Comparison of ENCODE assay signal across 8 cellular contexts in genomic region chr11:66291706-66292542, GRCh38. TPM values are rescaled to one million over a fixed set of nuclear protein-coding genes. Genes with fewer than 3 reads are reported as not detected.
DNase-seq lines count a peak whose midpoint lies in the region; ATAC-seq and TF ChIP-seq lines count a peak whose summit lies in the region.

TMEM151A (plus strand) TSS chr11:66291894; CDS start chr11:66292014, 120 bp downstream.

- H3K27me3 ChIP-seq in iPS-18a (ENCODE audit: control insufficient read depth, insufficient read depth, low read length) (peaks cover 34% of the 10 kb centered on the region), stomach (peaks cover 0 to 58% (median 19%) of the 10 kb centered on the region in 3 donors)

- WGBS in stomach, 5 donors = 1 to 4% (median 1%) methylated on average over 15 to 95 of the region's 95 CpGs

- POLR2A ChIA-PET in activated CD4-positive, alpha-beta T cell treated with anti-CD3 and anti-CD28 coated beads for 36 hours (lab: Charles Lee) = interaction anchor here (0.6 to 1.3 kb wide), 2 partner anchors 21 to 1337 kb away, joined by 3 read pairs; no protein-coding TSS in a partner anchor
- POLR2A ChIA-PET in activated CD8-positive, alpha-beta T cell treated with anti-CD3 and anti-CD28 coated beads for 36 hours (lab: Charles Lee) = interaction anchor here (0.8 to 1.5 kb wide), 2 partner anchors 9 kb away, joined by 3 to 5 read pairs; no protein-coding TSS in a partner anchor

- no peaks in the 10 kb centered on the region for H3K9me3 ChIP-seq in iPS-18a (ENCODE audit: control insufficient read depth, low read depth, low read length)
- no peaks in the 10 kb centered on the region for H3K9me3 ChIP-seq in stomach

- H3K4me1 Mint-ChIP-seq in activated CD4-positive, alpha-beta T cell treated with anti-CD3 and anti-CD28 coated beads for 36 hours = peaks cover 19% of the 10 kb centered on the region
- peaks cover 28% of the 10 kb centered on the region for H3K4me1 Mint-ChIP-seq in activated CD8-positive, alpha-beta T cell treated with anti-CD3 and anti-CD28 coated beads for 36 hours (ENCODE audit: low read depth)

- H3K36me3 Mint-ChIP-seq in activated CD4-positive, alpha-beta T cell treated with anti-CD3 and anti-CD28 coated beads for 36 hours (ENCODE audit: low read depth) = peaks cover 6% of the 10 kb centered on the region
- peaks cover 3% of the 10 kb centered on the region for H3K36me3 Mint-ChIP-seq in activated CD8-positive, alpha-beta T cell treated with anti-CD3 and anti-CD28 coated beads for 36 hours (ENCODE audit: low read depth)

- H3K4me3 Mint-ChIP-seq in activated CD4-positive, alpha-beta T cell treated with anti-CD3 and anti-CD28 coated beads for 36 hours = peak within 1 kb of the TSS; percentile 89
- peak within 1 kb of the TSS; percentile 85 for H3K4me3 Mint-ChIP-seq in activated CD8-positive, alpha-beta T cell treated with anti-CD3 and anti-CD28 coated beads for 36 hours

- H3K4me1 ChIP-seq in iPS-18a (ENCODE audit: control insufficient read depth, low read depth, low read length) = peaks cover 7% of the 10 kb centered on the region
- peaks cover 25 to 51% (median 45%) of the 10 kb centered on the region in 4 donors for H3K4me1 ChIP-seq in stomach

- CTCF ChIA-PET in activated CD4-positive, alpha-beta T cell treated with anti-CD3 and anti-CD28 coated beads for 36 hours (lab: Charles Lee) = interaction anchor here (0.8 to 4.6 kb wide), 5 partner anchors 9 to 126 kb away, joined by 3 to 23 read pairs (median 6); no protein-coding TSS in a partner anchor
- CTCF ChIA-PET in activated CD8-positive, alpha-beta T cell treated with anti-CD3 and anti-CD28 coated beads for 36 hours (lab: Charles Lee) = interaction anchor here (1.0 to 2.1 kb wide), 4 partner anchors 10 to 126 kb away, joined by 3 to 13 read pairs (median 8); no protein-coding TSS in a partner anchor

- TF ChIP-seq EP300 in stomach (IDR thresholded peaks at IDR 0.05) = no peak

- TF ChIP-seq CTCF in activated CD8-positive, alpha-beta T cell treated with anti-CD3 and anti-CD28 coated beads for 36 hours (IDR thresholded peaks at IDR 0.05) = no peak
- no peak for TF ChIP-seq CTCF in stomach (IDR thresholded peaks at IDR 0.05)
- TF ChIP-seq CTCF in GM10266 (IDR thresholded peaks at IDR 0.05; ENCODE audit: control insufficient read depth, insufficient read depth, low read depth, missing control alignments) = no peak

- H3K27ac Mint-ChIP-seq in activated CD4-positive, alpha-beta T cell treated with anti-CD3 and anti-CD28 coated beads for 36 hours = no peak within 1 kb of the TSS
- H3K27ac Mint-ChIP-seq in activated CD8-positive, alpha-beta T cell treated with anti-CD3 and anti-CD28 coated beads for 36 hours = no peak within 1 kb of the TSS

- peak within 1 kb of the TSS; percentile 44 for H3K4me3 ChIP-seq in iPS-18a (ENCODE audit: low read length)
- H3K4me3 ChIP-seq in stomach = peak within 1 kb of the TSS; percentile 54 to 69 (median 55)

- peak; percentile 58 for DNase-seq in activated CD4-positive, alpha-beta T cell treated with anti-CD3 and anti-CD28 coated beads for 36 hours
- no peak for DNase-seq in activated CD4-positive, alpha-beta T cell treated with anti-CD3 and anti-CD28 coated beads for 48 hours
- no peak for DNase-seq in activated CD8-positive, alpha-beta T cell treated with anti-CD3 and anti-CD28 coated beads for 36 hours
- DNase-seq in stomach (peak; percentile 44), NCI-H1048 (lab: John Stamatoyannopoulos, UW) (no peak), GM10266 (ENCODE audit: extremely low spot score) (no peak)

- H3K27me3 Mint-ChIP-seq in activated CD4-positive, alpha-beta T cell treated with anti-CD3 and anti-CD28 coated beads for 36 hours = peaks cover 8% of the 10 kb centered on the region
- H3K27me3 Mint-ChIP-seq in activated CD8-positive, alpha-beta T cell treated with anti-CD3 and anti-CD28 coated beads for 36 hours = peaks cover 17% of the 10 kb centered on the region

- no peaks in the 10 kb centered on the region for H3K9me3 Mint-ChIP-seq in activated CD4-positive, alpha-beta T cell treated with anti-CD3 and anti-CD28 coated beads for 36 hours (ENCODE audit: low read depth)
- H3K9me3 Mint-ChIP-seq in activated CD8-positive, alpha-beta T cell treated with anti-CD3 and anti-CD28 coated beads for 36 hours = no peaks in the 10 kb centered on the region

- no peak within 1 kb of the TSS for H3K27ac ChIP-seq in iPS-18a (ENCODE audit: low read length)
- H3K27ac ChIP-seq in stomach = peak within 1 kb of the TSS; percentile 50 to 72 (median 61)

- intact Hi-C loops in activated CD4-positive, alpha-beta T cell treated with anti-CD3 and anti-CD28 coated beads for 36 hours (cut with DNase I, micrococcal nuclease) = no loop called here
- intact Hi-C loops in activated CD8-positive, alpha-beta T cell treated with anti-CD3 and anti-CD28 coated beads for 36 hours (cut with micrococcal nuclease) = no loop called here
- intact Hi-C loops in stomach (cut with DNase I; ENCODE audit: low total_unique reads) = no loop called here

- TF ChIP-seq POLR2A in stomach (IDR thresholded peaks at IDR 0.05) = no peak

- no peak within 1 kb of the TSS for H3K9ac ChIP-seq in iPS-18a (ENCODE audit: low read length)

- ATAC-seq in activated CD4-positive, alpha-beta T cell treated with anti-CD3 and anti-CD28 coated beads for 36 hours = no peak
- ATAC-seq in activated CD8-positive, alpha-beta T cell treated with anti-CD3 and anti-CD28 coated beads for 36 hours = no peak
- ATAC-seq in HG02759 (IDR thresholded peaks at IDR 0.05; ENCODE audit: unreplicated experiment) = no peak

- H3K36me3 ChIP-seq in iPS-18a (ENCODE audit: control insufficient read depth, low read depth, low read length) (no peaks in the 10 kb centered on the region), stomach (peaks cover 0 to 3% (median 0%) of the 10 kb centered on the region in 4 donors)

RNA-seq across cellular contexts. Expression of gene TMEM151A, which starts in this region (rescaled TPM):
- not detected for total RNA-seq in activated CD4-positive, alpha-beta T cell treated with anti-CD3 and anti-CD28 coated beads for 36 hours
- not detected for total RNA-seq in activated CD8-positive, alpha-beta T cell treated with anti-CD3 and anti-CD28 coated beads for 36 hours
- total RNA-seq in stomach = 10 to 100 TPM in 2 of 5 donors, 1 to 10 TPM in 1, not detected in 2; 2.8 to 19.6 (median 18.3) TPM
- polyA plus RNA-seq in stomach = 1 to 10 TPM in 2 of 3 donors, under 1 TPM in 1; 0.46 to 2.8 (median 2.4) TPM

Comparison
In these comparisons a context has a peak if more than half of its experiments do, and no peak if none do; other contexts are left out.
1. Peak in DNase-seq in activated CD4-positive, alpha-beta T cell treated with anti-CD3 and anti-CD28 coated beads for 36 hours; RNA of the gene not detected or under 1 TPM.